In the genomic region with DNA sequence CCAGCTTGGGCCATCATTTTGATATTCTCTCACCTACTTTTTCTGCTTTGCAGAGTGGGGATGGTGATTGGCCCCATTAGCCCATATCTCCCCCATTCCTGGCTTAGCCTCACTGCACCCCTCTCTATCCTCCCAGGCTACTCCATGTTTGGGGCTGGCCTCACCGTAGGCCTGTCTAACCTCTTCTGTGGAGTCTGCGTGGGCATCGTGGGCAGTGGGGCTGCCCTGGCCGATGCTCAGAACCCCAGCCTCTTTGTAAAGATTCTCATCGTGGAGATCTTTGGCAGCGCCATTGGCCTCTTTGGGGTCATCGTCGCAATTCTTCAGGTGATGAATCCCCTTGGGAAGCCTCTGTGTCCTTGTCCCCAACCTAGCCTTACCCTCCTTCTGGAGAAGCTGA, we compare ENCODE assay signal across 15 cellular contexts. TPM values are rescaled to one million over a fixed set of nuclear protein-coding genes. Genes with fewer than 3 reads are reported as not detected.
DNase-seq lines count a peak whose midpoint lies in the region; ATAC-seq and TF ChIP-seq lines count a peak whose summit lies in the region.
"Had no signal": no experiment of that assay in that cellular context is flagged by ENCODE, and none has a peak within 500 bp of the region (broad histone marks: within the 10 kb centered on the region; RNA-seq: fewer than 3 reads in every experiment).

No MANE protein-coding gene starts in this region.

- H3K36me3 Mint-ChIP-seq in activated naive CD4-positive, alpha-beta T cell treated with anti-CD3 and anti-CD28 coated beads for 36 hours (ENCODE audit: low read depth), result peaks cover 42% of the 10 kb centered on the region
- peaks cover 29 to 43% of the 10 kb centered on the region in 2 donors for H3K36me3 Mint-ChIP-seq in activated naive CD4-positive, alpha-beta T cell treated with anti-CD3 and anti-CD28 coated beads, Interleukin-2, amount 50 U/mL, for 72 hours
- peaks cover 27% of the 10 kb centered on the region for H3K36me3 Mint-ChIP-seq in stimulated activated memory B cell treated with anti-CD40 and anti-IgM and Interleukin-4, amounts not matched to agents 10 μg/mL and 1 μg/mL and 100 μg/mL, for 72 hours

- POLR2A ChIA-PET in PC-9 (lab: Charles Lee; ENCODE audit: unreplicated experiment), result no interaction called here

- peaks cover 22% of the 10 kb centered on the region for H3K36me3 ChIP-seq in PC-9 (ENCODE audit: low read depth)
- H3K36me3 ChIP-seq in smooth muscle cell (ENCODE audit: low read depth), result no peaks in the 10 kb centered on the region

- ATAC-seq in activated naive CD4-positive, alpha-beta T cell treated with anti-CD3 and anti-CD28 coated beads, Interleukin-2, amount 50 U/mL, for 72 hours, result no peak
- no peak for ATAC-seq in stimulated activated memory B cell treated with anti-CD40 and anti-IgM and Interleukin-4, amounts not matched to agents 10 μg/mL and 1 μg/mL and 100 μg/mL, for 72 hours
- ATAC-seq in GM18517 (IDR thresholded peaks at IDR 0.05; ENCODE audit: unreplicated experiment) (no peak), HG02798 (IDR thresholded peaks at IDR 0.05; ENCODE audit: poor library complexity, unreplicated experiment) (no peak)

- no peaks in the 10 kb centered on the region for H3K27me3 ChIP-seq in PC-9 (ENCODE audit: insufficient read depth, low read depth)
- no peaks in the 10 kb centered on the region for H3K27me3 ChIP-seq in smooth muscle cell (ENCODE audit: low read depth)
- H3K27me3 ChIP-seq: ascending aorta had no signal

- peaks cover 55% of the 10 kb centered on the region for H3F3A ChIP-seq in PC-9 (ENCODE audit: insufficient read depth, low read depth)
- H3F3A ChIP-seq in smooth muscle cell (ENCODE audit: low read depth), result peaks cover 19% of the 10 kb centered on the region

- H3K27ac ChIP-seq in PC-9 (no peak overlapping the region), smooth muscle cell (ENCODE audit: low read depth) (no peak overlapping the region)
- H3K27ac ChIP-seq: ascending aorta had no signal

- H4K20me1 ChIP-seq in PC-9 (ENCODE audit: insufficient read depth) (peaks cover 9% of the 10 kb centered on the region; the same call in 1 of the 2 replicates), smooth muscle cell (ENCODE audit: low read depth) (peaks cover 47% of the 10 kb centered on the region)

- H3K9me2 ChIP-seq in PC-9 (ENCODE audit: insufficient read depth), result no peaks in the 10 kb centered on the region

- H3K9ac ChIP-seq in smooth muscle cell (ENCODE audit: low read depth), result no peak overlapping the region

- H3K4me2 ChIP-seq in PC-9 (peak overlapping the region; percentile 95), smooth muscle cell (no peak overlapping the region)

- no peaks in the 10 kb centered on the region for H3K27me3 Mint-ChIP-seq in activated naive CD4-positive, alpha-beta T cell treated with anti-CD3 and anti-CD28 coated beads for 36 hours (ENCODE audit: low read depth)
- no peaks in the 10 kb centered on the region for H3K27me3 Mint-ChIP-seq in stimulated activated memory B cell treated with anti-CD40 and anti-IgM and Interleukin-4, amounts not matched to agents 10 μg/mL and 1 μg/mL and 100 μg/mL, for 72 hours

- H3K9me3 ChIP-seq in PC-9 (ENCODE audit: insufficient read depth, low read depth) (no peaks in the 10 kb centered on the region), smooth muscle cell (replicated peaks; ENCODE audit: low read depth) (no peaks in the 10 kb centered on the region)
- H3K9me3 ChIP-seq: ascending aorta had no signal

- TF ChIP-seq CTCF in PC-9 (conservative IDR thresholded peaks at IDR 0.05) (no peak), fibroblast of the aortic adventitia (IDR thresholded peaks at IDR 0.05; ENCODE audit: insufficient read depth, low read length) (no peak), smooth muscle cell (IDR thresholded peaks at IDR 0.05; ENCODE audit: borderline replicate concordance, insufficient read depth, poor library complexity, severe bottlenecking) (no peak)

- peaks cover 45% of the 10 kb centered on the region for H3K4me1 Mint-ChIP-seq in activated naive CD4-positive, alpha-beta T cell treated with anti-CD3 and anti-CD28 coated beads for 36 hours (ENCODE audit: low read depth)
- peaks cover 62% of the 10 kb centered on the region for H3K4me1 Mint-ChIP-seq in stimulated activated memory B cell treated with anti-CD40 and anti-IgM and Interleukin-4, amounts not matched to agents 10 μg/mL and 1 μg/mL and 100 μg/mL, for 72 hours

- H3K4me3 ChIP-seq in PC-9 (no peak overlapping the region), fibroblast of the aortic adventitia (ENCODE audit: low read depth, low read length) (peak overlapping the region; percentile 93), smooth muscle cell (no peak overlapping the region)

- H3K79me2 ChIP-seq in PC-9 (ENCODE audit: low read depth), result peaks cover 62% of the 10 kb centered on the region
- H3K79me2 ChIP-seq in smooth muscle cell (ENCODE audit: low read depth), result peaks cover 30% of the 10 kb centered on the region

- no peak overlapping the region for H3K27ac Mint-ChIP-seq in activated naive CD4-positive, alpha-beta T cell treated with anti-CD3 and anti-CD28 coated beads for 36 hours
- no peak overlapping the region for H3K27ac Mint-ChIP-seq in activated naive CD4-positive, alpha-beta T cell treated with anti-CD3 and anti-CD28 coated beads, Interleukin-2, amount 50 U/mL, for 72 hours
- H3K27ac Mint-ChIP-seq in stimulated activated memory B cell treated with anti-CD40 and anti-IgM and Interleukin-4, amounts not matched to agents 10 μg/mL and 1 μg/mL and 100 μg/mL, for 72 hours, result peak overlapping the region; percentile 95

- intact Hi-C loops in activated naive CD4-positive, alpha-beta T cell treated with anti-CD3 and anti-CD28 coated beads for 36 hours (cut with micrococcal nuclease), result no loop called here
- intact Hi-C loops in PC-9 (cut with micrococcal nuclease; ENCODE audit: unreplicated experiment), result loop anchor here (10.0 kb wide), 1 partner anchor 272 kb away; the partner anchor contains the start of gene ST3GAL3

- peak overlapping the region; percentile 44 for H3K4me3 Mint-ChIP-seq in activated naive CD4-positive, alpha-beta T cell treated with anti-CD3 and anti-CD28 coated beads for 36 hours
- H3K4me3 Mint-ChIP-seq in stimulated activated memory B cell treated with anti-CD40 and anti-IgM and Interleukin-4, amounts not matched to agents 10 μg/mL and 1 μg/mL and 100 μg/mL, for 72 hours, result peak overlapping the region; percentile 15

- 96% methylated on average over 8 of the region's 8 CpGs for WGBS in smooth muscle cell (ENCODE audit: low lambda C conversion rate)

- no peak for DNase-seq in activated naive CD4-positive, alpha-beta T cell treated with anti-CD3 and anti-CD28 coated beads for 36 hours
- DNase-seq in activated naive CD4-positive, alpha-beta T cell treated with anti-CD3 and anti-CD28 coated beads, Interleukin-2, amount 50 U/mL, for 72 hours (ENCODE audit: low spot score in 2 of 2), result no peak
- DNase-seq in PC-9 (no peak), fibroblast of the aortic adventitia (ENCODE audit: low read depth) (no peak), smooth muscle cell (lab: John Stamatoyannopoulos, UW; ENCODE audit: unreplicated experiment) (no peak)
- DNase-seq: activated CD4-positive, alpha-beta T cell treated with anti-CD3 and anti-CD28 coated beads, Interleukin-2, amount 50 U/mL, for 48 hours; AML-193; hippocampal formation; mesendoderm; NCI-H1092 treated with DMSO at 0.1 percent for 48 hours; NCI-H69 had no signal

- no peak overlapping the region for H2AFZ ChIP-seq in PC-9
- H2AFZ ChIP-seq in smooth muscle cell (ENCODE audit: low read depth), result no peak overlapping the region

- H3K9me3 Mint-ChIP-seq in activated naive CD4-positive, alpha-beta T cell treated with anti-CD3 and anti-CD28 coated beads for 36 hours, result no peaks in the 10 kb centered on the region
- H3K9me3 Mint-ChIP-seq in activated naive CD4-positive, alpha-beta T cell treated with anti-CD3 and anti-CD28 coated beads, Interleukin-2, amount 50 U/mL, for 72 hours, result no peaks in the 10 kb centered on the region
- no peaks in the 10 kb centered on the region for H3K9me3 Mint-ChIP-seq in stimulated activated memory B cell treated with anti-CD40 and anti-IgM and Interleukin-4, amounts not matched to agents 10 μg/mL and 1 μg/mL and 100 μg/mL, for 72 hours

- CTCF ChIA-PET in activated naive CD4-positive, alpha-beta T cell treated with anti-CD3 and anti-CD28 coated beads for 36 hours (lab: Charles Lee), result interaction anchor here (1.3 to 1.8 kb wide), 2 partner anchors 31 to 71 kb away, joined by 4 to 7 read pairs; partner anchors contain the start of gene IPO13
- CTCF ChIA-PET in PC-9 (lab: Charles Lee), result interaction anchor here (0.6 kb wide), 1 partner anchor 69 kb away, joined by 3 read pairs; no protein-coding TSS in a partner anchor

- H3K4me1 ChIP-seq in PC-9 (replicated peaks; ENCODE audit: insufficient read depth), result peaks cover 53% of the 10 kb centered on the region
- H3K4me1 ChIP-seq in smooth muscle cell (ENCODE audit: low read depth), result peaks cover 18% of the 10 kb centered on the region

- no TSS peak for BruUV-seq in PC-9 (replicated peaks; lab: Mats Ljungman, UMichigan)

RNA-seq across cellular contexts. Expression of gene B4GALT2, which starts 2.1 kb away (rescaled TPM):
- total RNA-seq in activated naive CD4-positive, alpha-beta T cell treated with anti-CD3 and anti-CD28 coated beads for 36 hours, result 10 to 100 TPM; 18.7 to 19.2 TPM
- 10 to 100 TPM; 11.3 to 24.8 TPM for total RNA-seq in activated naive CD4-positive, alpha-beta T cell treated with anti-CD3 and anti-CD28 coated beads, Interleukin-2, amount 50 U/mL, for 72 hours
- total RNA-seq in PC-9 (2021) (66.2 and 72.9 TPM in 2 replicates), fibroblast of the aortic adventitia (ENCODE audit: low replicate concordance) (19.7 and 99.1 TPM in 2 replicates), smooth muscle cell (52.4 and 67.0 TPM in 2 replicates)
- 113 and 135 TPM in 2 replicates for polyA plus RNA-seq in smooth muscle cell

RNA-seq across cellular contexts. Expression of gene ATP6V0B, which starts 2.1 kb away (rescaled TPM):
- total RNA-seq in activated naive CD4-positive, alpha-beta T cell treated with anti-CD3 and anti-CD28 coated beads for 36 hours, result 10 to 100 TPM; 44.2 to 52.6 TPM
- 10 to 100 TPM; 86.5 to 89.1 TPM for total RNA-seq in activated naive CD4-positive, alpha-beta T cell treated with anti-CD3 and anti-CD28 coated beads, Interleukin-2, amount 50 U/mL, for 72 hours
- total RNA-seq in PC-9 (2021), result 110 and 125 TPM in 2 replicates
- 47.3 and 53.1 TPM in 2 replicates for total RNA-seq in fibroblast of the aortic adventitia (ENCODE audit: low replicate concordance)
- 95.3 and 106 TPM in 2 replicates for total RNA-seq in smooth muscle cell
- 203 and 222 TPM in 2 replicates for polyA plus RNA-seq in smooth muscle cell

RNA-seq across cellular contexts. Expression of gene DPH2, which starts 7.1 kb away (rescaled TPM):
- total RNA-seq in activated naive CD4-positive, alpha-beta T cell treated with anti-CD3 and anti-CD28 coated beads for 36 hours, result 10 to 100 TPM; 22.2 to 27.7 TPM
- 10 to 100 TPM; 30.8 to 31.1 TPM for total RNA-seq in activated naive CD4-positive, alpha-beta T cell treated with anti-CD3 and anti-CD28 coated beads, Interleukin-2, amount 50 U/mL, for 72 hours
- total RNA-seq in PC-9 (2021) (32.8 and 37.8 TPM in 2 replicates), fibroblast of the aortic adventitia (ENCODE audit: low replicate concordance) (15.1 and 15.6 TPM in 2 replicates), smooth muscle cell (9.8 and 23.5 TPM in 2 replicates)
- 20.3 and 26.5 TPM in 2 replicates for polyA plus RNA-seq in smooth muscle cell

RNA-seq across cellular contexts. Expression of gene CCDC24, which starts 14.5 kb away (rescaled TPM):
- total RNA-seq in activated naive CD4-positive, alpha-beta T cell treated with anti-CD3 and anti-CD28 coated beads for 36 hours, result 1 to 10 TPM in 1 of 2 experiments, under 1 TPM in 1; 0.91 to 1.6 TPM
- total RNA-seq in activated naive CD4-positive, alpha-beta T cell treated with anti-CD3 and anti-CD28 coated beads, Interleukin-2, amount 50 U/mL, for 72 hours, result 1 to 10 TPM; 1.4 to 1.8 TPM
- total RNA-seq in PC-9 (2021) (47.9 and 56.5 TPM in 2 replicates), fibroblast of the aortic adventitia (ENCODE audit: low replicate concordance) (2.6 TPM in 2 replicates), smooth muscle cell (6.5 and 7.3 TPM in 2 replicates)
- polyA plus RNA-seq in smooth muscle cell, result 11.4 and 16.6 TPM in 2 replicates

RNA-seq across cellular contexts. Expression of gene IPO13, which starts 30.1 kb away (rescaled TPM):
- total RNA-seq in activated naive CD4-positive, alpha-beta T cell treated with anti-CD3 and anti-CD28 coated beads for 36 hours, result 10 to 100 TPM in 1 of 2 experiments, 1 to 10 TPM in 1; 8.0 to 12.4 TPM
- total RNA-seq in activated naive CD4-positive, alpha-beta T cell treated with anti-CD3 and anti-CD28 coated beads, Interleukin-2, amount 50 U/mL, for 72 hours, result 10 to 100 TPM; 16.0 to 16.6 TPM
- total RNA-seq in PC-9 (2021) (25.0 and 27.2 TPM in 2 replicates), fibroblast of the aortic adventitia (ENCODE audit: low replicate concordance) (16.2 and 20.8 TPM in 2 replicates), smooth muscle cell (10.4 and 11.2 TPM in 2 replicates)
- 19.3 and 21.2 TPM in 2 replicates for polyA plus RNA-seq in smooth muscle cell
